27 cellular contexts compared by ENCODE assay signal in genomic region chr5:126030698-126031097, GRCh38.
DNase-seq lines count a peak whose midpoint lies in the region; ATAC-seq, FAIRE-seq and TF ChIP-seq lines count a peak whose summit lies in the region.
"Had no signal": no experiment of that assay in that cellular context is flagged by ENCODE, and none has a peak within 500 bp of the region (broad histone marks: within the 10 kb centered on the region; RNA-seq: fewer than 3 reads in every experiment).

No MANE protein-coding gene starts in this region.

- DNase-seq in Right ventricle myocardium superior (no peak), right atrium auricular region (ENCODE audit: low spot score) (no peak), NCI-H446 (lab: John Stamatoyannopoulos, UW) (peak; percentile 16 to 71), NCI-H446 treated with DMSO at 0.1 percent for 48 hours (lab: John Stamatoyannopoulos, UW) (peak; percentile 37), fibroblast of pulmonary artery (ENCODE audit: low read depth) (peak; percentile 47), HTR-8/SVneo (ENCODE audit: insufficient read length, low spot score) (no peak)
- DNase-seq: 8988T; ACHN; BE2C; C1 segment of cervical spinal cord; CD4-positive, alpha-beta memory T cell; CD4-positive, CD25-positive, alpha-beta regulatory T cell; CD8-positive, alpha-beta memory T cell; COR-L47; DMS 273 treated with DMSO at 0.1 percent for 48 hours; DMS153; DMS53; DMS79; DND-41; EL; GDM1 had no signal

- peaks cover 0 to 27% of the 10 kb centered on the region in 2 donors for H3K9me3 ChIP-seq in right atrium auricular region

- H3K27ac ChIP-seq in right atrium auricular region, result no peak overlapping the region
- H3K27ac ChIP-seq: BLaER1 had no signal

- no peaks in the 10 kb centered on the region for H3K27me3 ChIP-seq in right atrium auricular region
- H3K27me3 ChIP-seq: BE2C, BLaER1 had no signal

- peaks cover 0 to 5% of the 10 kb centered on the region in 2 donors for H3K4me1 ChIP-seq in right atrium auricular region
- H3K4me1 ChIP-seq: BE2C, BLaER1 had no signal

- intact Hi-C loops in Right ventricle myocardium superior (cut with DNase I), result no loop called here

- H3K36me3 ChIP-seq in right atrium auricular region, result no peaks in the 10 kb centered on the region
- H3K36me3 ChIP-seq: BE2C, BLaER1 had no signal

- ATAC-seq in Right ventricle myocardium superior (ENCODE audit: poor library complexity) (peak; percentile 47), HG03135 (IDR thresholded peaks at IDR 0.05; ENCODE audit: unreplicated experiment) (no peak)
- ATAC-seq: GM12878 had no signal

- no peak for FAIRE-seq in HTR-8/SVneo (lab: Jason Lieb, UNC)
- FAIRE-seq: A204.1, GM12878, GM12892, GM18507 had no signal

- TF ChIP-seq CTCF in right atrium auricular region (IDR thresholded peaks at IDR 0.05) (no peak), fibroblast of pulmonary artery (IDR thresholded peaks at IDR 0.05; ENCODE audit: low read length, missing control alignments) (no peak)

- H3K4me3 ChIP-seq in right atrium auricular region, result no peak overlapping the region
- H3K4me3 ChIP-seq in fibroblast of pulmonary artery (replicated peaks; ENCODE audit: low read depth, low read length), result no peak overlapping the region
- H3K4me3 ChIP-seq: BLaER1, GM12878 had no signal

Comparison
In these comparisons a context has a peak if more than half of its experiments do, and no peak if none do; other contexts are left out.
1. DNase-seq: peak in NCI-H446 (2 of 2), NCI-H446 treated with DMSO at 0.1 percent for 48 hours (single experiment) and fibroblast of pulmonary artery (single experiment); none in Right ventricle myocardium superior (single experiment), right atrium auricular region (single experiment) and HTR-8/SVneo (single experiment).